Comparison of ENCODE assay signal across 14 cellular contexts in genomic region chr15:101689901-101690300, GRCh38. TPM values are rescaled to one million over a fixed set of nuclear protein-coding genes. Genes with fewer than 3 reads are reported as not detected.
DNase-seq lines count a peak whose midpoint lies in the region; ATAC-seq and TF ChIP-seq lines count a peak whose summit lies in the region.
"Had no signal": no experiment of that assay in that cellular context is flagged by ENCODE, and none has a peak within 500 bp of the region (broad histone marks: within the 10 kb centered on the region; RNA-seq: fewer than 3 reads in every experiment).

No MANE protein-coding gene starts in this region.

- H3K4me1 ChIP-seq in esophagus muscularis mucosa, result peaks cover 0 to 7% (median 0%) of the 10 kb centered on the region in 4 donors
- H3K4me1 ChIP-seq in GM23338 (ENCODE audit: insufficient read depth), result no peaks in the 10 kb centered on the region; the same call in 1 of the 2 replicates

- H3K27ac Mint-ChIP-seq in activated naive CD4-positive, alpha-beta T cell treated with anti-CD3 and anti-CD28 coated beads, Interleukin-2, amount 50 U/mL, for 72 hours, result no peak overlapping the region
- peak overlapping the region; percentile 49 for H3K27ac Mint-ChIP-seq in stimulated activated effector memory CD8-positive, alpha-beta T cell treated with anti-CD3 and anti-CD28 coated beads, Interleukin-12 subunit alpha, Interleukin-12 subunit beta, amount 100 ng/mL, for 72 hours
- no peak overlapping the region for H3K27ac Mint-ChIP-seq in GM23338
- H3K27ac Mint-ChIP-seq: B cell; effector memory CD8-positive, alpha-beta T cell had no signal

- peaks cover 20% of the 10 kb centered on the region for H3K4me1 Mint-ChIP-seq in stimulated activated effector memory CD8-positive, alpha-beta T cell treated with anti-CD3 and anti-CD28 coated beads, Interleukin-12 subunit alpha, Interleukin-12 subunit beta, amount 100 ng/mL, for 72 hours
- peaks cover 11% of the 10 kb centered on the region; the same call in 2 of the 3 replicates for H3K4me1 Mint-ChIP-seq in GM23338

- no peak for DNase-seq in activated naive CD4-positive, alpha-beta T cell treated with anti-CD3 and anti-CD28 coated beads, Interleukin-2, amount 50 U/mL, for 72 hours (ENCODE audit: low spot score in 2 of 2)
- no peak for DNase-seq in activated naive CD4-positive, alpha-beta T cell treated with anti-CD3 and anti-CD28 coated beads, Interleukin-2, amount 50 U/mL, for 16 hours
- DNase-seq in RPMI7951 (ENCODE audit: low read depth), result peak; percentile 82
- DNase-seq in esophagus muscularis mucosa (ENCODE audit: extremely low spot score), result peak; percentile 66
- DNase-seq in stimulated activated effector memory CD8-positive, alpha-beta T cell treated with anti-CD3 and anti-CD28 coated beads, Interleukin-12 subunit alpha, Interleukin-12 subunit beta, amount 100 ng/mL, for 72 hours (ENCODE audit: low spot score in 2 of 2), result no peak
- no peak for DNase-seq in GM23338 (ENCODE audit: low spot score)
- DNase-seq in NK-92 (lab: John Stamatoyannopoulos, UW; ENCODE audit: unreplicated experiment), result no peak
- DNase-seq: effector memory CD8-positive, alpha-beta T cell; kidney; NK-92 treated with Interleukin-12 subunit alpha and Interleukin-12 subunit beta, amount 100 ng/mL, for 24 hours had no signal

- peak; percentile 53 to 84 for ATAC-seq in activated naive CD4-positive, alpha-beta T cell treated with anti-CD3 and anti-CD28 coated beads, Interleukin-2, amount 50 U/mL, for 72 hours
- ATAC-seq in stimulated activated effector memory CD8-positive, alpha-beta T cell treated with anti-CD3 and anti-CD28 coated beads, Interleukin-12 subunit alpha, Interleukin-12 subunit beta, amount 100 ng/mL, for 72 hours, result peak; percentile 95
- ATAC-seq in GM23338 (no peak), HG02938 (IDR thresholded peaks at IDR 0.05; ENCODE audit: unreplicated experiment) (no peak)
- ATAC-seq: effector memory CD8-positive, alpha-beta T cell had no signal

- H3K36me3 ChIP-seq in esophagus muscularis mucosa (peaks cover 18 to 76% (median 27%) of the 10 kb centered on the region in 4 donors), GM23338 (ENCODE audit: insufficient read depth) (0 out of 2 replicates have a peak, but pooled peaks cover 4% of the 10 kb centered on the region)

- no peak overlapping the region for H3K4me2 ChIP-seq in GM23338
- H3K4me2 ChIP-seq: KMS-11 had no signal

- H3K27ac ChIP-seq in esophagus muscularis mucosa (replicated peaks in 1 of 4), result no peak overlapping the region
- H3K27ac ChIP-seq in GM23338 (ENCODE audit: low read depth), result no peak overlapping the region
- H3K27ac ChIP-seq: KMS-11, SJSA1 had no signal

- no peaks in the 10 kb centered on the region for H3F3A ChIP-seq in GM23338 (replicated peaks; ENCODE audit: low read depth)

- WGBS in esophagus muscularis mucosa, result 94% methylated on average over 6 of the region's 6 CpGs

- H3K9me3 ChIP-seq in esophagus muscularis mucosa, result no peaks in the 10 kb centered on the region
- H3K9me3 ChIP-seq: SJSA1 had no signal

- no peak overlapping the region for H3K4me3 Mint-ChIP-seq in stimulated activated effector memory CD8-positive, alpha-beta T cell treated with anti-CD3 and anti-CD28 coated beads, Interleukin-12 subunit alpha, Interleukin-12 subunit beta, amount 100 ng/mL, for 72 hours
- H3K4me3 Mint-ChIP-seq in GM23338, result no peak overlapping the region
- H3K4me3 Mint-ChIP-seq: B cell; effector memory CD8-positive, alpha-beta T cell had no signal

- no peak for TF ChIP-seq POLR2A in esophagus muscularis mucosa (IDR thresholded peaks at IDR 0.05; ENCODE audit: low read depth)

- no peaks in the 10 kb centered on the region for H3K79me2 ChIP-seq in GM23338 (replicated peaks; ENCODE audit: insufficient read depth)

- no peak for TF ChIP-seq EP300 in esophagus muscularis mucosa (IDR thresholded peaks at IDR 0.05)

- no peak for TF ChIP-seq CTCF in esophagus muscularis mucosa (IDR thresholded peaks at IDR 0.05)
- TF ChIP-seq CTCF in GM23338 (conservative IDR thresholded peaks at IDR 0.05; ENCODE audit: low read depth in 2 of 2), result no peak

- no peaks in the 10 kb centered on the region for H3K27me3 ChIP-seq in esophagus muscularis mucosa
- H3K27me3 ChIP-seq in GM23338 (ENCODE audit: insufficient read depth), result no peaks in the 10 kb centered on the region
- H3K27me3 ChIP-seq: SJSA1 had no signal

- H3K27me3 Mint-ChIP-seq in GM23338 (ENCODE audit: insufficient read depth, low read depth, poor library complexity), result no peaks in the 10 kb centered on the region
- H3K27me3 Mint-ChIP-seq: B cell; effector memory CD8-positive, alpha-beta T cell had no signal

- no peaks in the 10 kb centered on the region for H4K20me1 ChIP-seq in GM23338 (replicated peaks; ENCODE audit: insufficient read depth)

- H2AFZ ChIP-seq in GM23338, result no peak overlapping the region

- peaks cover 0 to 9% of the 10 kb centered on the region in 2 donors for H3K9me3 Mint-ChIP-seq in activated naive CD4-positive, alpha-beta T cell treated with anti-CD3 and anti-CD28 coated beads, Interleukin-2, amount 50 U/mL, for 72 hours
- H3K9me3 Mint-ChIP-seq in stimulated activated effector memory CD8-positive, alpha-beta T cell treated with anti-CD3 and anti-CD28 coated beads, Interleukin-12 subunit alpha, Interleukin-12 subunit beta, amount 100 ng/mL, for 72 hours, result no peaks in the 10 kb centered on the region
- no peaks in the 10 kb centered on the region for H3K9me3 Mint-ChIP-seq in GM23338
- H3K9me3 Mint-ChIP-seq: effector memory CD8-positive, alpha-beta T cell had no signal

- 0 out of 2 replicates have a peak, but pooled peaks cover 6% of the 10 kb centered on the region for H3K9me2 ChIP-seq in GM23338 (ENCODE audit: insufficient read depth)

- H3K36me3 Mint-ChIP-seq in activated naive CD4-positive, alpha-beta T cell treated with anti-CD3 and anti-CD28 coated beads, Interleukin-2, amount 50 U/mL, for 72 hours, result peaks cover 15 to 38% of the 10 kb centered on the region in 2 donors
- peaks cover 51% of the 10 kb centered on the region for H3K36me3 Mint-ChIP-seq in stimulated activated effector memory CD8-positive, alpha-beta T cell treated with anti-CD3 and anti-CD28 coated beads, Interleukin-12 subunit alpha, Interleukin-12 subunit beta, amount 100 ng/mL, for 72 hours
- H3K36me3 Mint-ChIP-seq in GM23338 (ENCODE audit: low read depth), result peaks cover 5% of the 10 kb centered on the region; the same call in 1 of the 3 replicates

- H3K4me3 ChIP-seq in esophagus muscularis mucosa (no peak overlapping the region), GM23338 (no peak overlapping the region)
- H3K4me3 ChIP-seq: SJSA1 had no signal

- intact Hi-C loops in esophagus muscularis mucosa (cut with DNase I), result no loop called here

TF ChIP-seq in GM23338, 12 proteins besides CTCF, POLR2A, EP300 and RAD21 (continues in another document):
- TF ChIP-seq EZH2phosphoT487 (IDR thresholded peaks at IDR 0.05; ENCODE audit: unreplicated experiment) (no peak), POLR2AphosphoS5 (IDR thresholded peaks at IDR 0.05; ENCODE audit: low read depth) (no peak), ZNF331 (CRISPR knock-in tag; IDR thresholded peaks at IDR 0.05; ENCODE audit: low read depth) (no peak), CREB1 (CRISPR knock-in tag; IDR thresholded peaks at IDR 0.05; ENCODE audit: low read depth) (no peak), JUNB (IDR thresholded peaks at IDR 0.05; ENCODE audit: unreplicated experiment) (no peak), NANOG (IDR thresholded peaks at IDR 0.05; ENCODE audit: borderline replicate concordance) (no peak), STAT1 (IDR thresholded peaks at IDR 0.05; ENCODE audit: unreplicated experiment) (no peak), ZNF114 (CRISPR knock-in tag; IDR thresholded peaks at IDR 0.05) (no peak), EZH2 (IDR thresholded peaks at IDR 0.05; ENCODE audit: low read depth, unreplicated experiment) (no peak)

RNA-seq across cellular contexts. Expression of gene TARS3, which starts 34.4 kb away (rescaled TPM):
- 10 to 100 TPM; 21.2 to 23.0 TPM for total RNA-seq in activated naive CD4-positive, alpha-beta T cell treated with anti-CD3 and anti-CD28 coated beads, Interleukin-2, amount 50 U/mL, for 72 hours
- 10.7 and 12.1 TPM in 2 replicates for total RNA-seq in RPMI7951 (2014; rRNA removed; shearing (Covaris generic))
- total RNA-seq in esophagus muscularis mucosa, result 10 to 100 TPM; 16.7 to 26.6 (median 23.5) TPM
- 15.4 and 16.5 TPM in 2 replicates for total RNA-seq in GM23338 (2014; rRNA removed; shearing (Covaris generic))
- 12.7 and 13.0 TPM in 2 replicates for polyA plus RNA-seq in GM23338 (2016; fragmentation: Nextera tagmentation; extraction: Ambion mirVana)

RNA-seq across cellular contexts. Expression of gene TM2D3, which starts 37.7 kb away (rescaled TPM):
- 10 to 100 TPM; 33.5 to 56.7 TPM for total RNA-seq in activated naive CD4-positive, alpha-beta T cell treated with anti-CD3 and anti-CD28 coated beads, Interleukin-2, amount 50 U/mL, for 72 hours
- 45.3 and 45.5 TPM in 2 replicates for total RNA-seq in RPMI7951 (2014; rRNA removed; shearing (Covaris generic))
- total RNA-seq in esophagus muscularis mucosa, result 10 to 100 TPM; 35.5 to 50.5 (median 40.5) TPM
- total RNA-seq in GM23338 (2014; rRNA removed; shearing (Covaris generic)), result 33.9 and 36.6 TPM in 2 replicates
- polyA plus RNA-seq in GM23338 (2016; fragmentation: Nextera tagmentation; extraction: Ambion mirVana), result 26.2 and 28.7 TPM in 2 replicates

Comparison
In these comparisons a context has a peak if more than half of its experiments do, and no peak if none do; other contexts are left out.
1. ATAC-seq: peak in activated naive CD4-positive, alpha-beta T cell treated with anti-CD3 and anti-CD28 coated beads, Interleukin-2, amount 50 U/mL, for 72 hours (2 of 2) and stimulated activated effector memory CD8-positive, alpha-beta T cell treated with anti-CD3 and anti-CD28 coated beads, Interleukin-12 subunit alpha, Interleukin-12 subunit beta, amount 100 ng/mL, for 72 hours (single experiment); none in GM23338 (single experiment) and HG02938 (single experiment).
2. DNase-seq: peak in RPMI7951 (single experiment) and esophagus muscularis mucosa (single experiment); none in activated naive CD4-positive, alpha-beta T cell treated with anti-CD3 and anti-CD28 coated beads, Interleukin-2, amount 50 U/mL, for 72 hours (0 of 2), activated naive CD4-positive, alpha-beta T cell treated with anti-CD3 and anti-CD28 coated beads, Interleukin-2, amount 50 U/mL, for 16 hours (single experiment), stimulated activated effector memory CD8-positive, alpha-beta T cell treated with anti-CD3 and anti-CD28 coated beads, Interleukin-12 subunit alpha, Interleukin-12 subunit beta, amount 100 ng/mL, for 72 hours (0 of 2), GM23338 (single experiment) and NK-92 (single experiment).